Comparison of ENCODE assay signal across 26 cellular contexts in genomic region chr6:158160932-158161539, GRCh38. TPM values are rescaled to one million over a fixed set of nuclear protein-coding genes. Genes with fewer than 3 reads are reported as not detected.
DNase-seq lines count a peak whose midpoint lies in the region; ATAC-seq, FAIRE-seq and TF ChIP-seq lines count a peak whose summit lies in the region.
"Had no signal": no experiment of that assay in that cellular context is flagged by ENCODE, and none has a peak within 500 bp of the region (broad histone marks: within the 10 kb centered on the region; RNA-seq: fewer than 3 reads in every experiment).

No MANE protein-coding gene starts in this region.

- H3K27ac ChIP-seq in mammary epithelial cell (ENCODE audit: insufficient read depth, low read depth, low read length) (no peak overlapping the region), astrocyte (ENCODE audit: low read depth, low read length) (no peak overlapping the region), spleen (no peak overlapping the region)
- H3K27ac ChIP-seq: 22Rv1, epithelial cell of prostate, lower lobe of right lung, neural progenitor cell, psoas muscle, SK-N-MC had no signal

- H3K9me3 Mint-ChIP-seq in MCF 10A (ENCODE audit: unreplicated experiment) (no peaks in the 10 kb centered on the region), astrocyte (ENCODE audit: unreplicated experiment) (no peaks in the 10 kb centered on the region)
- H3K9me3 Mint-ChIP-seq: activated CD4-positive, alpha-beta memory T cell treated with anti-CD3 and anti-CD28 coated beads for 36 hours; CD8-positive, alpha-beta memory T cell; neural progenitor cell; stimulated activated naive B cell treated with anti-CD40 and anti-IgM and Interleukin-4, amounts not matched to agents 10 μg/mL and 1 μg/mL and 100 μg/mL, for 72 hours; T-helper 2 cell treated with Interferon-gamma antibody and Interleukin-4, amounts not matched to agents 5 μg/mL and 100 μg/mL, for 36 hours; WTC11 had no signal

- TF ChIP-seq POLR2A in spleen (IDR thresholded peaks at IDR 0.05), result no peak

- H3K4me1 Mint-ChIP-seq in MCF 10A (ENCODE audit: insufficient read depth, unreplicated experiment), result peaks cover 28% of the 10 kb centered on the region
- peaks cover 15% of the 10 kb centered on the region for H3K4me1 Mint-ChIP-seq in astrocyte (ENCODE audit: low read depth, unreplicated experiment)
- H3K4me1 Mint-ChIP-seq: neural progenitor cell had no signal

- CTCF ChIA-PET in MCF 10A (lab: Yijun Ruan, JAX), result interaction anchor here (0.7 kb wide), 2 partner anchors 13 to 477 kb away, joined by 3 read pairs; no protein-coding TSS in a partner anchor
- CTCF ChIA-PET in mammary epithelial cell (lab: Charles Lee; ENCODE audit: low non-redundant PET), result no interaction called here

- POLR2A ChIA-PET in MCF 10A (lab: Yijun Ruan, JAX), result interaction anchor here (0.8 kb wide), 1 partner anchor 8 kb away, joined by 5 read pairs; no protein-coding TSS in a partner anchor

- no peak for FAIRE-seq in astrocyte (lab: Jason Lieb, UNC)
- FAIRE-seq: GM12892, HepG2 had no signal

- no peaks in the 10 kb centered on the region for H4K20me1 ChIP-seq in mammary epithelial cell (ENCODE audit: insufficient read depth, low read length)
- H4K20me1 ChIP-seq in astrocyte (ENCODE audit: insufficient read depth, low read length), result no peaks in the 10 kb centered on the region

- no peak for ATAC-seq in HG03378 (IDR thresholded peaks at IDR 0.05; ENCODE audit: unreplicated experiment)
- ATAC-seq: lower lobe of right lung, psoas muscle had no signal

- H3K36me3 ChIP-seq in mammary epithelial cell (ENCODE audit: insufficient read depth, low read length) (no peaks in the 10 kb centered on the region), astrocyte (ENCODE audit: insufficient read depth, low read length) (peaks cover 4% of the 10 kb centered on the region), spleen (peaks cover 0 to 15% (median 0%) of the 10 kb centered on the region in 6 donors)

- dilution Hi-C loops in mammary epithelial cell (cut with HindIII; ENCODE audit: low sequenced_read_pairs), result no loop called here

- no peak overlapping the region for H2AFZ ChIP-seq in mammary epithelial cell (ENCODE audit: low read depth, low read length)
- H2AFZ ChIP-seq in astrocyte (ENCODE audit: low read depth, low read length), result no peak overlapping the region
- H2AFZ ChIP-seq: neural progenitor cell had no signal

- H3K27me3 Mint-ChIP-seq in MCF 10A (ENCODE audit: insufficient read depth, unreplicated experiment) (no peaks in the 10 kb centered on the region), astrocyte (ENCODE audit: low read depth, unreplicated experiment) (no peaks in the 10 kb centered on the region)
- H3K27me3 Mint-ChIP-seq: activated CD4-positive, alpha-beta memory T cell treated with anti-CD3 and anti-CD28 coated beads for 36 hours; CD8-positive, alpha-beta memory T cell; stimulated activated naive B cell treated with anti-CD40 and anti-IgM and Interleukin-4, amounts not matched to agents 10 μg/mL and 1 μg/mL and 100 μg/mL, for 72 hours had no signal

- H3K9ac ChIP-seq in mammary epithelial cell (ENCODE audit: insufficient read depth, low read length), result no peak overlapping the region
- no peak overlapping the region for H3K9ac ChIP-seq in astrocyte (ENCODE audit: low read length)
- H3K9ac ChIP-seq: neural progenitor cell had no signal

- no TSS peak for BruUV-seq in MCF 10A (replicated peaks; lab: Mats Ljungman, UMichigan)
- BruUV-seq in mammary epithelial cell (replicated peaks; lab: Mats Ljungman, UMichigan), result no TSS peak

- 94% methylated on average over 2 of the region's 3 CpGs for WGBS in mammary epithelial cell (ENCODE audit: low coverage, missing lambda C conversion rate)
- 93 to 96% (median 94%) methylated on average over 3 of the region's 3 CpGs for WGBS in spleen, 5 donors

- DNase-seq in MCF 10A (ENCODE audit: unreplicated experiment), result peak; percentile 45
- no peak for DNase-seq in mammary epithelial cell
- peak; percentile 68 for DNase-seq in astrocyte (ENCODE audit: low read depth)
- peak; percentile 68 for DNase-seq in fibroblast of peridontal ligament (ENCODE audit: extremely low read depth)
- DNase-seq in spleen, result no peak
- DNase-seq in ureter (ENCODE audit: low spot score), result no peak
- no peak for DNase-seq in activated CD4-positive, alpha-beta T cell treated with anti-CD3 and anti-CD28 coated beads for 4 hours
- DNase-seq: activated CD4-positive, alpha-beta memory T cell treated with anti-CD3 and anti-CD28 coated beads for 36 hours; activated effector memory CD4-positive, alpha-beta T cell treated with anti-CD3 and anti-CD28 coated beads, Interleukin-2, amount 50 U/mL, for 16 hours; CD8-positive, alpha-beta memory T cell; DMS53; lower lobe of right lung; NCI-H1417 treated with DMSO at 0.1 percent for 48 hours; NCI-H510A treated with DMSO at 0.1 percent for 48 hours; psoas muscle; stimulated activated CD4-positive, alpha-beta T cell treated with anti-CD3 and anti-CD28 coated beads, Interleukin-2, amount 100 ng/mL, for 24 hours; stimulated activated naive B cell treated with anti-CD40 and anti-IgM and Interleukin-4, amounts not matched to agents 10 μg/mL and 1 μg/mL and 100 μg/mL, for 72 hours had no signal

- H3K4me3 ChIP-seq in mammary epithelial cell (replicated peaks in 1 of 3; ENCODE audit: insufficient read depth in 1 of 3, low read depth in 2 of 3, low read length in 3 of 3) (no peak overlapping the region), astrocyte (ENCODE audit: insufficient read depth, low read depth, low read length) (no peak overlapping the region), spleen (no peak overlapping the region)
- H3K4me3 ChIP-seq: lower lobe of right lung, neural progenitor cell, psoas muscle, SK-N-MC had no signal

- H3K27ac Mint-ChIP-seq in MCF 10A (ENCODE audit: low read depth, unreplicated experiment), result no peak overlapping the region
- H3K27ac Mint-ChIP-seq in astrocyte (ENCODE audit: unreplicated experiment), result peak overlapping the region; percentile 34
- H3K27ac Mint-ChIP-seq: activated CD4-positive, alpha-beta memory T cell treated with anti-CD3 and anti-CD28 coated beads for 36 hours; neural progenitor cell; stimulated activated naive B cell treated with anti-CD40 and anti-IgM and Interleukin-4, amounts not matched to agents 10 μg/mL and 1 μg/mL and 100 μg/mL, for 72 hours; T-helper 2 cell treated with Interferon-gamma antibody and Interleukin-4, amounts not matched to agents 5 μg/mL and 100 μg/mL, for 36 hours had no signal

- in situ Hi-C loops in mammary epithelial cell (cut with MboI; ENCODE audit: low sequenced_read_pairs in 2 of 2), result no loop called here

- H3K36me3 Mint-ChIP-seq in MCF 10A (ENCODE audit: insufficient read depth, unreplicated experiment) (peaks cover 6% of the 10 kb centered on the region), astrocyte (ENCODE audit: low read depth, unreplicated experiment) (peaks cover 2% of the 10 kb centered on the region)

- intact Hi-C loops in MCF 10A (cut with micrococcal nuclease), result no loop called here
- intact Hi-C loops in mammary epithelial cell (cut with micrococcal nuclease), result no loop called here
- intact Hi-C loops in spleen (cut with DNase I; ENCODE audit: low total_unique reads), result no loop called here

- H3K79me2 ChIP-seq in mammary epithelial cell (ENCODE audit: insufficient read depth, low read length) (peaks cover 21% of the 10 kb centered on the region), astrocyte (ENCODE audit: insufficient read depth, low read length) (peaks cover 30% of the 10 kb centered on the region)

- H3K27me3 ChIP-seq in mammary epithelial cell (ENCODE audit: insufficient read depth, low read length), result no peaks in the 10 kb centered on the region
- no peaks in the 10 kb centered on the region for H3K27me3 ChIP-seq in astrocyte (ENCODE audit: insufficient read depth, low read length)
- no peaks in the 10 kb centered on the region for H3K27me3 ChIP-seq in spleen (replicated peaks in 1 of 7)
- H3K27me3 ChIP-seq: neural progenitor cell had no signal

- H3K4me2 ChIP-seq in mammary epithelial cell (ENCODE audit: insufficient read depth, low read depth, low read length) (no peak overlapping the region), astrocyte (ENCODE audit: low read length) (no peak overlapping the region)
- H3K4me2 ChIP-seq: neural progenitor cell had no signal

- H3K4me1 ChIP-seq in mammary epithelial cell (ENCODE audit: insufficient read depth, low read length) (peaks cover 9% of the 10 kb centered on the region), astrocyte (ENCODE audit: insufficient read depth, low read length) (peaks cover 6% of the 10 kb centered on the region), spleen (peaks cover 0 to 37% (median 8%) of the 10 kb centered on the region in 6 donors)
- H3K4me1 ChIP-seq: lower lobe of right lung, psoas muscle had no signal

- H3K9me3 ChIP-seq in mammary epithelial cell (replicated peaks; ENCODE audit: insufficient read depth, low read length) (no peaks in the 10 kb centered on the region), astrocyte (ENCODE audit: insufficient read depth, low read depth, low read length) (no peaks in the 10 kb centered on the region), spleen (no peaks in the 10 kb centered on the region)
- H3K9me3 ChIP-seq: lower lobe of right lung, psoas muscle had no signal

- H3K4me3 Mint-ChIP-seq in MCF 10A (ENCODE audit: unreplicated experiment) (no peak overlapping the region), astrocyte (ENCODE audit: unreplicated experiment) (no peak overlapping the region)
- H3K4me3 Mint-ChIP-seq: activated CD4-positive, alpha-beta memory T cell treated with anti-CD3 and anti-CD28 coated beads for 36 hours; CD8-positive, alpha-beta memory T cell; neural progenitor cell; stimulated activated naive B cell treated with anti-CD40 and anti-IgM and Interleukin-4, amounts not matched to agents 10 μg/mL and 1 μg/mL and 100 μg/mL, for 72 hours; T-helper 2 cell treated with Interferon-gamma antibody and Interleukin-4, amounts not matched to agents 5 μg/mL and 100 μg/mL, for 36 hours had no signal

- TF ChIP-seq CTCF in MCF 10A (IDR thresholded peaks at IDR 0.05; ENCODE audit: unreplicated experiment), result no peak
- no peak for TF ChIP-seq CTCF in mammary epithelial cell (conservative IDR thresholded peaks at IDR 0.05 in 1 of 2, IDR thresholded peaks at IDR 0.05 in 1 of 2; ENCODE audit: extremely low read depth in 1 of 2, insufficient read depth in 1 of 2, low read depth in 1 of 2, low read length in 2 of 2)
- no peak for TF ChIP-seq CTCF in astrocyte (IDR thresholded peaks at IDR 0.05; ENCODE audit: insufficient read depth, low read depth, low read length)
- TF ChIP-seq CTCF in spleen (IDR thresholded peaks at IDR 0.05 in 8 of 11, conservative IDR thresholded peaks at IDR 0.05 in 3 of 11), result no peak

RNA-seq across cellular contexts. Expression of gene SERAC1, which starts 7.0 kb away (rescaled TPM):
- total RNA-seq in MCF 10A (2022), result 5.3 and 7.4 TPM in 2 replicates
- 10 to 100 TPM; 10.0 to 24.2 TPM for total RNA-seq in mammary epithelial cell
- 5.3 TPM for polyA plus RNA-seq in mammary epithelial cell
- polyA minus RNA-seq in mammary epithelial cell, result 16.7 TPM
- total RNA-seq in astrocyte, result 9.1 and 9.3 TPM in 2 replicates
- total RNA-seq in spleen, result 10 to 100 TPM in 2 of 7 donors, 1 to 10 TPM in 5; 3.8 to 12.3 (median 6.9) TPM
- polyA plus RNA-seq in spleen, result 1 to 10 TPM; 1.6 to 2.2 (median 1.8) TPM
- total RNA-seq in ureter, result 6.0 TPM

RNA-seq across cellular contexts. Expression of gene GTF2H5, which starts 7.1 kb away (rescaled TPM):
- total RNA-seq in MCF 10A (2022), result 29.5 and 36.8 TPM in 2 replicates
- total RNA-seq in mammary epithelial cell, result 10 to 100 TPM in 1 of 2 donors, 1 to 10 TPM in 1; 4.8 to 29.1 TPM
- polyA plus RNA-seq in mammary epithelial cell, result 15.1 TPM
- 10.8 TPM for polyA minus RNA-seq in mammary epithelial cell
- 32.2 and 34.5 TPM in 2 replicates for total RNA-seq in astrocyte
- total RNA-seq in spleen, result 10 to 100 TPM in 4 of 7 donors, 1 to 10 TPM in 3; 1.9 to 17.3 (median 10.3) TPM
- 10 to 100 TPM in 1 of 3 donors, 1 to 10 TPM in 2; 5.7 to 12.0 (median 8.6) TPM for polyA plus RNA-seq in spleen
- 26.9 TPM for total RNA-seq in ureter

Comparison
In these comparisons a context has a peak if more than half of its experiments do, and no peak if none do; other contexts are left out.
1. DNase-seq: peak in MCF 10A (single experiment), astrocyte (single experiment) and fibroblast of peridontal ligament (single experiment); none in mammary epithelial cell (single experiment), spleen (single experiment), ureter (single experiment) and activated CD4-positive, alpha-beta T cell treated with anti-CD3 and anti-CD28 coated beads for 4 hours (0 of 2).